35 cellular contexts compared by ENCODE assay signal in the genomic region with DNA sequence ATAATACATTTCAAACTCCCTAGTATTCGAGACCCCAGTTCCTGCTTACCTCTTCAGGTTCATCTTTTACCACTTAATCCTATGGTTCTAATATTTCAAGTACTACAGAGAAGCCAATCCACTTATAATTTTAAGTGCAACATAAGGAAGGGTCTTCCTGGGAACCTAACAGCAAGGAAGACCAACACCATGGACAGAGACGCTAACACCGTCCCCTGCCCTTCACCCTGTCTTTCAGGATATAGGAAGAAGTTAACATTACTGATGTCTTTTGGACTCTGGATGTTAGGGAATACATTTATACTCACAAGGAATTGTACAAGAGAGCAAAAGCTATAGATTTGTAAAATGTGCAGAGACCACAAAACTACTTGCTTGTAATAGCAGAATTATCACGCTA.
"Had no signal": no experiment of that assay in that cellular context is flagged by ENCODE, and none has a peak within 500 bp of the region (broad histone marks: within the 10 kb centered on the region; RNA-seq: fewer than 3 reads in every experiment).

No MANE protein-coding gene starts in this region.

- H3K27me3 Mint-ChIP-seq: activated naive CD4-positive, alpha-beta T cell treated with anti-CD3 and anti-CD28 coated beads, Interleukin-2, amount 10 ng/mL, durations not matched to agents 7 days and 5 days; activated naive CD8-positive, alpha-beta T cell; activated naive CD8-positive, alpha-beta T cell treated with anti-CD3 and anti-CD28 coated beads for 36 hours; activated naive CD8-positive, alpha-beta T cell treated with anti-CD3 and anti-CD28 coated beads, Interleukin-2, amount 10 ng/mL, durations not matched to agents 7 days and 5 days; activated naive CD8-positive, alpha-beta T cell treated with anti-CD3 and anti-CD28 coated beads, Interleukin-2, amount 50 U/mL, for 24 hours; activated T-cell treated with anti-CD3 and anti-CD28 coated beads, Interleukin-2, amount 50 U/mL, for 24 hours; activated T-helper 17 cell treated with anti-CD3 and anti-CD28 coated beads, Interleukin-2, amount 50 U/mL, for 72 hours; central memory CD8-positive, alpha-beta T cell had no signal

- ATAC-seq: activated naive CD4-positive, alpha-beta T cell treated with anti-CD3 and anti-CD28 coated beads, Interleukin-2, amount 50 U/mL, for 72 hours; activated naive CD8-positive, alpha-beta T cell treated with anti-CD3 and anti-CD28 coated beads, Interleukin-2, amount 50 U/mL, for 24 hours; activated T-cell treated with anti-CD3 and anti-CD28 coated beads, Interleukin-2, amount 50 U/mL, for 4 hours; activated T-cell treated with anti-CD3 and anti-CD28 coated beads, Interleukin-2, amount 50 U/mL, for 72 hours; activated T-helper 17 cell treated with anti-CD3 and anti-CD28 coated beads, Interleukin-2, amount 50 U/mL, for 72 hours; body of pancreas had no signal

- H3K4me1 Mint-ChIP-seq: activated naive CD4-positive, alpha-beta T cell treated with anti-CD3 and anti-CD28 coated beads, Interleukin-2, amount 10 ng/mL, durations not matched to agents 7 days and 5 days; activated naive CD4-positive, alpha-beta T cell treated with anti-CD3 and anti-CD28 coated beads, Interleukin-2, amount 50 U/mL, for 24 hours; activated naive CD8-positive, alpha-beta T cell treated with anti-CD3 and anti-CD28 coated beads for 36 hours; activated naive CD8-positive, alpha-beta T cell treated with anti-CD3 and anti-CD28 coated beads, Interleukin-2, amount 10 ng/mL, durations not matched to agents 7 days and 5 days; activated naive CD8-positive, alpha-beta T cell treated with anti-CD3 and anti-CD28 coated beads, Interleukin-2, amount 50 U/mL, for 24 hours; activated T-helper 17 cell treated with anti-CD3 and anti-CD28 coated beads, Interleukin-2, amount 50 U/mL, for 72 hours; brain; central memory CD8-positive, alpha-beta T cell had no signal

- H3K9me3 Mint-ChIP-seq: activated T-helper 1 cell treated with anti-CD3 and anti-CD28 coated beads, Interleukin-12 subunit alpha, Interleukin-12 subunit beta, Interleukin-2, Interleukin-4 antibody, amounts not matched to agents 30 ng/mL and 10 ng/mL and 1 ng/mL, durations not matched to agents 14 hours and 24 hours and 36 hours had no signal

- DNase-seq: activated effector memory CD4-positive, alpha-beta T cell treated with anti-CD3 and anti-CD28 coated beads, Interleukin-2, amount 50 U/mL, for 16 hours; activated effector memory CD4-positive, alpha-beta T cell treated with Interleukin-2 at 50 U/mL for 16 hours; activated gamma-delta T cell; activated gamma-delta T cell treated with Interleukin-2 at 50 U/mL for 16 hours; activated naive CD4-positive, alpha-beta T cell; activated naive CD4-positive, alpha-beta T cell treated with anti-CD3 and anti-CD28 coated beads for 36 hours; activated naive CD4-positive, alpha-beta T cell treated with anti-CD3 and anti-CD28 coated beads, Interleukin-2, amount 10 ng/mL, durations not matched to agents 7 days and 5 days; activated naive CD4-positive, alpha-beta T cell treated with anti-CD3 and anti-CD28 coated beads, Interleukin-2, amount 50 U/mL, for 16 hours; activated naive CD4-positive, alpha-beta T cell treated with Interleukin-2 at 50 U/mL for 16 hours; activated naive CD8-positive, alpha-beta T cell treated with anti-CD3 and anti-CD28 coated beads for 36 hours; activated naive CD8-positive, alpha-beta T cell treated with anti-CD3 and anti-CD28 coated beads, Interleukin-2, amount 10 ng/mL, durations not matched to agents 7 days and 5 days; activated naive CD8-positive, alpha-beta T cell treated with anti-CD3 and anti-CD28 coated beads, Interleukin-2, amount 50 U/mL, for 24 hours; activated T-cell treated with anti-CD3 and anti-CD28 coated beads, Interleukin-2, amount 50 U/mL, for 1 hour; activated T-cell treated with anti-CD3 and anti-CD28 coated beads, Interleukin-2, amount 50 U/mL, for 24 hours; activated T-cell treated with anti-CD3 and anti-CD28 coated beads, Interleukin-2, amount 50 U/mL, for 4 hours; activated T-cell treated with anti-CD3 and anti-CD28 coated beads, Interleukin-2, amount 50 U/mL, for 48 hours; activated T-cell treated with anti-CD3 and anti-CD28 coated beads, Interleukin-2, amount 50 U/mL, for 72 hours; adrenal gland; amniotic stem cell; amygdala; anterior cingulate cortex; aorta; body of pancreas; brain microvascular endothelial cell; caudate nucleus; central memory CD4-positive, alpha-beta T cell; cerebellar nuclear complex had no signal

- H3K27ac Mint-ChIP-seq: activated naive CD4-positive, alpha-beta T cell treated with anti-CD3 and anti-CD28 coated beads for 36 hours; activated naive CD4-positive, alpha-beta T cell treated with anti-CD3 and anti-CD28 coated beads, Interleukin-2, amount 10 ng/mL, durations not matched to agents 7 days and 5 days; activated naive CD4-positive, alpha-beta T cell treated with anti-CD3 and anti-CD28 coated beads, Interleukin-2, amount 50 U/mL, for 24 hours; activated naive CD4-positive, alpha-beta T cell treated with anti-CD3 and anti-CD28 coated beads, Interleukin-2, amount 50 U/mL, for 72 hours; activated naive CD8-positive, alpha-beta T cell; activated naive CD8-positive, alpha-beta T cell treated with anti-CD3 and anti-CD28 coated beads for 36 hours; activated naive CD8-positive, alpha-beta T cell treated with anti-CD3 and anti-CD28 coated beads, Interleukin-2, amount 10 ng/mL, durations not matched to agents 7 days and 5 days; activated naive CD8-positive, alpha-beta T cell treated with anti-CD3 and anti-CD28 coated beads, Interleukin-2, amount 50 U/mL, for 24 hours; activated T-cell treated with anti-CD3 and anti-CD28 coated beads, Interleukin-2, amount 50 U/mL, for 24 hours; activated T-cell treated with anti-CD3 and anti-CD28 coated beads, Interleukin-2, amount 50 U/mL, for 72 hours; activated T-helper 1 cell treated with anti-CD3 and anti-CD28 coated beads, Interleukin-12 subunit alpha, Interleukin-12 subunit beta, Interleukin-2, Interleukin-4 antibody, amounts not matched to agents 30 ng/mL and 10 ng/mL and 1 ng/mL, durations not matched to agents 14 hours and 24 hours and 36 hours; activated T-helper 17 cell treated with anti-CD3 and anti-CD28 coated beads, Interleukin-2, amount 50 U/mL, for 72 hours; activated T-helper 2 cell treated with anti-CD3 and anti-CD28 coated beads, Interferon-gamma antibody, Interleukin-2, Interleukin-4, amounts not matched to agents 10 μg/mL and 5 μg/mL and 100 μg/mL, durations not matched to agents 14 hours and 24 hours and 36 hours; brain had no signal

- H3K36me3 Mint-ChIP-seq: activated naive CD4-positive, alpha-beta T cell treated with anti-CD3 and anti-CD28 coated beads, Interleukin-2, amount 10 ng/mL, durations not matched to agents 7 days and 5 days; activated naive CD4-positive, alpha-beta T cell treated with anti-CD3 and anti-CD28 coated beads, Interleukin-2, amount 50 U/mL, for 24 hours; activated naive CD8-positive, alpha-beta T cell; activated naive CD8-positive, alpha-beta T cell treated with anti-CD3 and anti-CD28 coated beads for 36 hours; activated naive CD8-positive, alpha-beta T cell treated with anti-CD3 and anti-CD28 coated beads, Interleukin-2, amount 10 ng/mL, durations not matched to agents 7 days and 5 days; brain had no signal

- H3K4me3 Mint-ChIP-seq: activated naive CD4-positive, alpha-beta T cell treated with anti-CD3 and anti-CD28 coated beads for 36 hours; activated naive CD4-positive, alpha-beta T cell treated with anti-CD3 and anti-CD28 coated beads, Interleukin-2, amount 10 ng/mL, durations not matched to agents 7 days and 5 days; activated naive CD4-positive, alpha-beta T cell treated with anti-CD3 and anti-CD28 coated beads, Interleukin-2, amount 50 U/mL, for 24 hours; activated naive CD8-positive, alpha-beta T cell; activated naive CD8-positive, alpha-beta T cell treated with anti-CD3 and anti-CD28 coated beads for 36 hours; activated naive CD8-positive, alpha-beta T cell treated with anti-CD3 and anti-CD28 coated beads, Interleukin-2, amount 10 ng/mL, durations not matched to agents 7 days and 5 days; activated naive CD8-positive, alpha-beta T cell treated with anti-CD3 and anti-CD28 coated beads, Interleukin-2, amount 50 U/mL, for 24 hours; activated T-cell treated with anti-CD3 and anti-CD28 coated beads, Interleukin-2, amount 50 U/mL, for 24 hours; activated T-cell treated with anti-CD3 and anti-CD28 coated beads, Interleukin-2, amount 50 U/mL, for 4 hours; activated T-cell treated with anti-CD3 and anti-CD28 coated beads, Interleukin-2, amount 50 U/mL, for 72 hours; activated T-helper 1 cell treated with anti-CD3 and anti-CD28 coated beads, Interleukin-12 subunit alpha, Interleukin-12 subunit beta, Interleukin-2, Interleukin-4 antibody, amounts not matched to agents 30 ng/mL and 10 ng/mL and 1 ng/mL, durations not matched to agents 14 hours and 24 hours and 36 hours; activated T-helper 17 cell treated with anti-CD3 and anti-CD28 coated beads, Interleukin-2, amount 50 U/mL, for 72 hours; brain; central memory CD8-positive, alpha-beta T cell had no signal
